18 cellular contexts compared by ENCODE assay signal in the genomic region with DNA sequence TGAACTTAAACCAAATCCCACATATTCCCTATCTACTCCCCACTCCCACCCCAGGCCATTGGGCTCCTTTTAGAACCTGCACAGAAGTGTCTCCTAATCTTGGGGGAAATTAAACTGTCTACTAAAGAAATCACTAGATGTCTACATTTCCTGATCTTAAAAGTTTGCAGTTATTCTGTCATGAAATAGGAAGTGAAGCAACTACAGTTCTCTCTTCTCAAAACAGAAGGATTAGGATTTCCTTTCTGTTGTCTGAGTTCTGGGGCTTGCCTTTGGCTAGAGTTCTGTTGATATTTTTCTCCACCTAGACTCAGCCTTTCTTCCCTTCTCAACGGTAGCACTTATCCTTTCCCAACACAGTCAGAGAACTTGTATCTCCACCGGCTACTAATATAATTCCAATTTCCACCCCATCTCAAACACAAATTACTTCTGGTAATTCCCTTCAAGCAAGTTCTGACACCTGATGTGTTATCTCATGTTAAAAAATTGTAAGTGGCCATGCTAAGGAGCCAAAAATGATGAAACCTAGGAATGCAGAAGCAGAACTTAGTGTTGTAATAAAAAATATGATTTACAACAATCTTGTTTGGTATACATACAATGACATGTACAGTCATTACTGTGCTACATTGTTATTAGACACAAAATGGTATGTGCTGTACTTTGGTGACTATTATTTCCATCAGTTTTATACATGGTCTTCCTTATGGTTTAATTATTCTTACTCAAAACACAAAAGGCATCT. TPM values are rescaled to one million over a fixed set of nuclear protein-coding genes. Genes with fewer than 3 reads are reported as not detected.
DNase-seq lines count a peak whose midpoint lies in the region; ATAC-seq, FAIRE-seq and TF ChIP-seq lines count a peak whose summit lies in the region.
"Had no signal": no experiment of that assay in that cellular context is flagged by ENCODE, and none has a peak within 500 bp of the region (broad histone marks: within the 10 kb centered on the region; RNA-seq: fewer than 3 reads in every experiment).

No MANE protein-coding gene starts in this region.

- FAIRE-seq in RCC 7860 (lab: Jason Lieb, UNC), result no peak
- FAIRE-seq: H54 had no signal

- H3K36me3 ChIP-seq in spleen, result no peaks in the 10 kb centered on the region
- H3K36me3 ChIP-seq: BE2C had no signal

- peaks cover 5% of the 10 kb centered on the region for H3K36me3 Mint-ChIP-seq in dendritic cell treated with granulocyte-macrophage colony-stimulating factor and Interleukin-4, amounts not matched to agents 40 ng/mL and 50 ng/mL, for 4 days (ENCODE audit: low read depth)

- no peaks in the 10 kb centered on the region for H3K27me3 Mint-ChIP-seq in dendritic cell treated with granulocyte-macrophage colony-stimulating factor and Interleukin-4, amounts not matched to agents 40 ng/mL and 50 ng/mL, for 4 days

- H3K4me1 ChIP-seq in spleen, result peaks cover 0 to 16% (median 0%) of the 10 kb centered on the region in 6 donors
- H3K4me1 ChIP-seq: BE2C had no signal

- H3K27me3 ChIP-seq in spleen (replicated peaks in 1 of 7), result no peaks in the 10 kb centered on the region
- H3K27me3 ChIP-seq: BE2C had no signal

- intact Hi-C loops in dendritic cell treated with granulocyte-macrophage colony-stimulating factor and Interleukin-4, amounts not matched to agents 40 ng/mL and 50 ng/mL, for 4 days (cut with micrococcal nuclease), result no loop called here
- intact Hi-C loops in spleen (cut with DNase I; ENCODE audit: low total_unique reads), result no loop called here
- intact Hi-C loops in left ventricle myocardium superior (cut with micrococcal nuclease), result no loop called here

- no peak overlapping the region for H3K4me3 ChIP-seq in spleen

- no peak overlapping the region for H3K4me3 Mint-ChIP-seq in dendritic cell treated with granulocyte-macrophage colony-stimulating factor and Interleukin-4, amounts not matched to agents 40 ng/mL and 50 ng/mL, for 4 days

- no peaks in the 10 kb centered on the region for H3K9me3 Mint-ChIP-seq in dendritic cell treated with granulocyte-macrophage colony-stimulating factor and Interleukin-4, amounts not matched to agents 40 ng/mL and 50 ng/mL, for 4 days

- ATAC-seq in left ventricle myocardium superior (no peak), HG03378 (IDR thresholded peaks at IDR 0.05; ENCODE audit: unreplicated experiment) (no peak)
- ATAC-seq: Right ventricle myocardium inferior, SK-N-SH treated with all-trans-retinoic acid at 6 μM for 48 hours had no signal

- DNase-seq in GF-D8 (lab: John Stamatoyannopoulos, UW) (peak; percentile 92), MV-4-11 (lab: John Stamatoyannopoulos, UW) (peak; percentile 87), spleen (no peak), RCC 7860 (ENCODE audit: low spot score) (no peak), left ventricle myocardium superior (no peak)
- DNase-seq: ACHN, BE2C, MM.1S, NCI-H1436, NCI-H2081, NCI-H2227 treated with DMSO at 0.1 percent for 48 hours, NCI-H526 had no signal

- peaks cover 0 to 9% (median 0%) of the 10 kb centered on the region in 8 donors for H3K9me3 ChIP-seq in spleen
- H3K9me3 ChIP-seq: BE2C had no signal

- H3K27ac ChIP-seq in spleen, result peak overlapping the region in 6 of 8 donors; percentile 19 to 82 (median 70)
- H3K27ac ChIP-seq: KMS-11 had no signal

- 26 to 56% (median 40%) methylated on average over 2 of the region's 2 CpGs for WGBS in spleen, 5 donors

- no peak for TF ChIP-seq CTCF in spleen (IDR thresholded peaks at IDR 0.05 in 8 of 11, conservative IDR thresholded peaks at IDR 0.05 in 3 of 11)

- no peak for TF ChIP-seq POLR2A in spleen (IDR thresholded peaks at IDR 0.05)

- peaks cover 46% of the 10 kb centered on the region for H3K4me1 Mint-ChIP-seq in dendritic cell treated with granulocyte-macrophage colony-stimulating factor and Interleukin-4, amounts not matched to agents 40 ng/mL and 50 ng/mL, for 4 days (ENCODE audit: low read depth)

- peak overlapping the region; percentile 44 for H3K27ac Mint-ChIP-seq in dendritic cell treated with granulocyte-macrophage colony-stimulating factor and Interleukin-4, amounts not matched to agents 40 ng/mL and 50 ng/mL, for 4 days

RNA-seq across cellular contexts. Expression of a gene that starts 12.1 kb away (rescaled TPM):
- total RNA-seq in spleen, result not detected
- not detected for polyA plus RNA-seq in spleen
- not detected for total RNA-seq in left ventricle myocardium superior
- total RNA-seq: Right ventricle myocardium inferior had no signal

RNA-seq across cellular contexts. Expression of a gene that starts 18.5 kb away (rescaled TPM):
- total RNA-seq in spleen, result 1 to 10 TPM in 5 of 7 donors, under 1 TPM in 2; 0.41 to 5.8 (median 1.5) TPM
- under 1 TPM; 0.09 to 0.48 (median 0.27) TPM for polyA plus RNA-seq in spleen
- 0.50 TPM for total RNA-seq in left ventricle myocardium superior

RNA-seq across cellular contexts. Expression of a gene that starts 45.3 kb away (rescaled TPM):
- not detected for total RNA-seq in spleen
- not detected for polyA plus RNA-seq in spleen
- total RNA-seq in left ventricle myocardium superior, result not detected
- total RNA-seq: Right ventricle myocardium inferior had no signal

Comparison
In these comparisons a context has a peak if more than half of its experiments do, and no peak if none do; other contexts are left out.
1. DNase-seq: peak in GF-D8 (single experiment) and MV-4-11 (single experiment); none in spleen (single experiment), RCC 7860 (single experiment) and left ventricle myocardium superior (single experiment).